Comparison of ENCODE assay signal across 9 cellular contexts in genomic region chr7:151409555-151410404, GRCh38. TPM values are rescaled to one million over a fixed set of nuclear protein-coding genes. Genes with fewer than 3 reads are reported as not detected.
DNase-seq lines count a peak whose midpoint lies in the region; ATAC-seq and TF ChIP-seq lines count a peak whose summit lies in the region.
"Had no signal": no experiment of that assay in that cellular context is flagged by ENCODE, and none has a peak within 500 bp of the region (broad histone marks: within the 10 kb centered on the region; RNA-seq: fewer than 3 reads in every experiment).

WDR86 (minus strand) TSS chr7:151410038; CDS start chr7:151409589, 449 bp downstream.

- no peaks in the 10 kb centered on the region for H3K9me3 ChIP-seq in left lung

- DNase-seq in NCI-H2171 treated with DMSO at 0.1 percent for 48 hours (lab: John Stamatoyannopoulos, UW) (peak; percentile 16), NCI-H2171 (lab: John Stamatoyannopoulos, UW) (no peak), astrocyte of the spinal cord (ENCODE audit: low read depth, low spot score) (no peak), left lung (peak in 1 of 2 donors; percentile 77), NOMO-1 treated with DMSO at 0.1 percent for 48 hours (lab: John Stamatoyannopoulos, UW; ENCODE audit: unreplicated experiment) (no peak), GM10248 (ENCODE audit: extremely low spot score) (no peak), OCI-M2 (lab: John Stamatoyannopoulos, UW; ENCODE audit: unreplicated experiment) (no peak)
- DNase-seq: NCI-H1048 had no signal

- H3K4me3 ChIP-seq in astrocyte of the spinal cord (ENCODE audit: low read depth, low read length), result peak within 1 kb of the TSS; percentile 41
- H3K4me3 ChIP-seq in left lung, result peak within 1 kb of the TSS; percentile 9 to 34

- intact Hi-C loops in left lung (cut with DNase I), result no loop called here

- TF ChIP-seq CTCF in astrocyte of the spinal cord (IDR thresholded peaks at IDR 0.05; ENCODE audit: low read depth, low read length) (no peak), left lung (IDR thresholded peaks at IDR 0.05) (no peak), GM10248 (IDR thresholded peaks at IDR 0.05; ENCODE audit: control extremely low read depth, extremely low read depth, low read depth, missing control alignments) (no peak)

- H3K27ac ChIP-seq in left lung, result peak within 1 kb of the TSS in 1 of 2 donors; percentile 55
- no peak within 1 kb of the TSS for H3K27ac ChIP-seq in temporal lobe (ENCODE audit: low read depth, low read length)

- H3K27me3 ChIP-seq in left lung, result peaks cover 33 to 82% of the 10 kb centered on the region in 2 donors

- CTCF ChIA-PET in GM10248 (lab: Yijun Ruan, JAX), result interaction anchor here (1.3 kb wide), 1 partner anchor 38 kb away, joined by 3 read pairs; no protein-coding TSS in a partner anchor

- in situ Hi-C loops in astrocyte of the spinal cord (cut with HindIII; ENCODE audit: low sequenced_read_pairs), result no loop called here

- peak; percentile 23 for ATAC-seq in left lung

- POLR2A ChIA-PET in GM10248 (lab: Yijun Ruan, JAX), result no interaction called here

- H3K4me1 ChIP-seq in left lung, result peaks cover 13 to 25% of the 10 kb centered on the region in 2 donors

- no peaks in the 10 kb centered on the region for H3K36me3 ChIP-seq in left lung

RNA-seq across cellular contexts. Expression of gene WDR86, which starts in this region (rescaled TPM):
- 1 to 10 TPM in 1 of 2 donors, under 1 TPM in 1; 0.85 to 1.1 TPM for total RNA-seq in left lung
- total RNA-seq in temporal lobe, result 51.1 TPM

Comparison
In these comparisons a context has a peak if more than half of its experiments do, and no peak if none do; other contexts are left out.
1. RNA of gene WDR86 (total RNA-seq): 51.1 TPM in temporal lobe (single experiment); 0.85 to 1.1 TPM in left lung; every median in the first group is over 10 times any median in the second.